Comparison of ENCODE assay signal across 8 cellular contexts in the genomic region with DNA sequence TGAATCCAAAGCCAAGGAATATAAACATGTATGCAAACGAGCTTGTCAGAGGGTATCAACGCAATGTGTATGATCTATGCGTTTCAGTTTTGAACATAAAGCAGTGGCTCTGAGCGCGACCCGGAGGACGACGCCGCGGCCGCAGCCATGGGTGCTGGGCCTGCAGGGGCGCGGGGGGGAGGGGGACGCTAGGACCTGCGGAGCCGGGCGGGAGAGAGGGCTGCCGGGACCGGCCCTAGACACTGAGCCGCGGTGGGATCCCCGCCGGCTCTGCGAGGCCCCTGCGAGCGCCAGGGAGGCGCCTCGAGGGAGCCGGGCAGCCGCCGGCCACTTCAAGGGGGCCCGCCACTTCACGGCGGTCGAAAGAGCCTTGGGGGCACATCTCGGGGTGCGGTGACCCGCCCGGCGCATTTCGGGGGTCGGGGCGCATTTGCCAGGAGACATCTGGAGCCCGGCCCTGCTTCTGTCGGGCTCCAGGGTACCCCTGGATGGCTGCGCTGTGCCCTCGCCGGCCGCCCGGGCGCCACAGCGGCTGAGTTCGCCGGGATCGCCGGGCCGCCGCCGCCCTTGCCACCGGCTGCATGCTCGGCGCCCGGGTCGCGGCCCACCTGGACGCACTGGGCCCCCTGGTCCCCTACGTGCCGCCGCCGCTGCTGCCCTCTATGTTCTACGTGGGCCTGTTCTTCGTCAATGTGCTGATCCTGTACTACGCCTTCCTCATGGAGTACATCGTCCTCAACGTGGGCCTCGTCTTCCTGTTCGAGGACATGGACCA.
A peak's percentile ranks its signal among the peaks of the same experiment; 100 is the strongest.
DNase-seq lines count a peak whose midpoint lies in the region; ATAC-seq and TF ChIP-seq lines count a peak whose summit lies in the region.
"Not testable (repeated sequence)": the region's sequence is repeated elsewhere in the genome, so short reads cannot be mapped to it uniquely, and the experiment has no call there.

No MANE protein-coding gene starts in this region.

- WGBS in heart right ventricle, 2 donors = 1% methylated on average over 44 to 64 of the region's 77 CpGs
- WGBS in sigmoid colon, 2 donors = 2 to 9% methylated on average over 65 of the region's 77 CpGs

- not testable (repeated sequence) for H3K9me3 Mint-ChIP-seq in central memory CD8-positive, alpha-beta T cell

- not testable (repeated sequence) for TF ChIP-seq POLR2A in sigmoid colon (IDR thresholded peaks at IDR 0.05)

- intact Hi-C loops in heart right ventricle (cut with DNase I); sigmoid colon (cut with DNase I); upper lobe of right lung (cut with DNase I): not testable (repeated sequence)

- peaks cover 42% of the 10 kb centered on the region for H3K27me3 Mint-ChIP-seq in central memory CD8-positive, alpha-beta T cell

- ATAC-seq in central memory CD8-positive, alpha-beta T cell (replicated peaks; ENCODE audit: extremely low read depth, poor library complexity, severe bottlenecking) = not testable (repeated sequence)
- ATAC-seq in heart right ventricle (peak; percentile 66 to 88 (median 75)), upper lobe of right lung (peak; percentile 61)

- peak overlapping the region in 9 of 10 donors; percentile 3 to 80 (median 74) for H3K27ac ChIP-seq in heart right ventricle
- peak overlapping the region; percentile 46 to 74 (median 70) for H3K27ac ChIP-seq in sigmoid colon
- not testable (repeated sequence) for H3K27ac ChIP-seq in upper lobe of right lung

- not testable (repeated sequence) for H3K4me1 ChIP-seq in heart right ventricle, sigmoid colon, upper lobe of right lung

- DNase-seq in DMS 273 (lab: John Stamatoyannopoulos, UW; ENCODE audit: unreplicated experiment) (peak; percentile 1), MG63 (peak; percentile 49), heart right ventricle (peak in 1 of 2 donors; percentile 19), lung microvascular endothelial cell (ENCODE audit: low read depth in 2 of 2) (peak; percentile 2 to 16)
- DNase-seq in activated CD8-positive, alpha-beta memory T cell treated with anti-CD3 and anti-CD28 coated beads for 24 hours = peak; percentile 59
- not testable (repeated sequence) for DNase-seq in central memory CD8-positive, alpha-beta T cell (ENCODE audit: low spot score in 2 of 2); sigmoid colon; upper lobe of right lung

- H3K27ac Mint-ChIP-seq in central memory CD8-positive, alpha-beta T cell (ENCODE audit: low read depth) = not testable (repeated sequence)

- H3K36me3 Mint-ChIP-seq in central memory CD8-positive, alpha-beta T cell (ENCODE audit: insufficient read depth) = not testable (repeated sequence)

- peak overlapping the region; percentile 44 for H3K4me3 ChIP-seq in MG63
- H3K4me3 ChIP-seq in heart right ventricle = peak overlapping the region in 9 of 10 donors; percentile 32 to 53 (median 44)
- H3K4me3 ChIP-seq in sigmoid colon = peak overlapping the region; percentile 40 to 53 (median 49)
- peak overlapping the region; percentile 23 for H3K4me3 ChIP-seq in upper lobe of right lung

- not testable (repeated sequence) for H3K36me3 ChIP-seq in MG63, heart right ventricle, sigmoid colon, upper lobe of right lung

- H3K27me3 ChIP-seq in MG63, sigmoid colon, upper lobe of right lung: not testable (repeated sequence)
- H3K27me3 ChIP-seq in heart right ventricle = peaks cover 0 to 37% (median 14%) of the 10 kb centered on the region in 7 donors

- TF ChIP-seq EP300 in sigmoid colon (IDR thresholded peaks at IDR 0.05) = not testable (repeated sequence)

- not testable (repeated sequence) for H3K9me3 ChIP-seq in MG63, heart right ventricle, sigmoid colon, upper lobe of right lung

- TF ChIP-seq CTCF in heart right ventricle (IDR thresholded peaks at IDR 0.05); sigmoid colon (IDR thresholded peaks at IDR 0.05); upper lobe of right lung (IDR thresholded peaks at IDR 0.05): not testable (repeated sequence)

- peak overlapping the region; percentile 42 for H3K4me3 Mint-ChIP-seq in central memory CD8-positive, alpha-beta T cell

- not testable (repeated sequence) for H3K4me1 Mint-ChIP-seq in central memory CD8-positive, alpha-beta T cell
